Comparison of ENCODE assay signal across 8 cellular contexts in genomic region chr9:93133641-93134017, GRCh38. TPM values are rescaled to one million over a fixed set of nuclear protein-coding genes. Genes with fewer than 3 reads are reported as not detected.
DNase-seq lines count a peak whose midpoint lies in the region; ATAC-seq and TF ChIP-seq lines count a peak whose summit lies in the region.

No MANE protein-coding gene starts in this region.

- ATAC-seq in GM21381 (IDR thresholded peaks at IDR 0.05; ENCODE audit: unreplicated experiment): peak; percentile 32

- H3K4me3 ChIP-seq in Caco-2 (ENCODE audit: low read depth, low read length) (peak overlapping the region; percentile 55), iPS DF 6.9 (ENCODE audit: low read length) (peak overlapping the region; percentile 67)

- no peak overlapping the region for H3K27ac ChIP-seq in iPS DF 6.9 (ENCODE audit: low read length)

- no peaks in the 10 kb centered on the region for H3K36me3 ChIP-seq in Caco-2 (ENCODE audit: control insufficient read depth, insufficient read depth, low read length)
- H3K36me3 ChIP-seq in iPS DF 6.9 (ENCODE audit: control insufficient read depth, insufficient read depth, low read length): no peaks in the 10 kb centered on the region

- BruUV-seq in Caco-2 (replicated peaks; lab: Mats Ljungman, UMichigan): no TSS peak

- intact Hi-C loops in Caco-2 (cut with micrococcal nuclease; ENCODE audit: unreplicated experiment): loop anchor here (1.0 kb wide), 1 partner anchor 255 kb away; the partner anchor contains the start of gene ZNF484

- peak overlapping the region; percentile 80 for H3K27ac Mint-ChIP-seq in Caco-2 (ENCODE audit: unreplicated experiment)

- no peak for TF ChIP-seq CTCF in Caco-2 (IDR thresholded peaks at IDR 0.05; ENCODE audit: insufficient read depth in 1 of 2, low read depth in 1 of 2, low read length in 1 of 2, severe bottlenecking in 1 of 2, unreplicated experiment in 1 of 2)

- H3K4me3 Mint-ChIP-seq in Caco-2 (ENCODE audit: unreplicated experiment): peak overlapping the region; percentile 79

- CTCF ChIA-PET in Caco-2 (lab: Charles Lee): interaction anchor here (1.2 kb wide), 1 partner anchor 21 kb away, joined by 4 read pairs; no protein-coding TSS in a partner anchor

- no peaks in the 10 kb centered on the region for H3K27me3 ChIP-seq in Caco-2 (replicated peaks; ENCODE audit: control insufficient read depth, insufficient read depth, low read length)
- H3K27me3 ChIP-seq in iPS DF 6.9 (ENCODE audit: control insufficient read depth, insufficient read depth, low read length): no peaks in the 10 kb centered on the region

- DNase-seq in Caco-2 (peak; percentile 78 to 80), HT1080 (ENCODE audit: low read depth) (peak; percentile 41), SW480 (ENCODE audit: low spot score) (peak; percentile 72), astrocyte of the hippocampus (ENCODE audit: low read depth, low spot score) (peak; percentile 94), iPS DF 6.9 (ENCODE audit: low read depth, low spot score) (no peak), retina (peak; percentile 90), NCI-H1694 (lab: John Stamatoyannopoulos, UW) (no peak)

- no peaks in the 10 kb centered on the region for H3K9me3 Mint-ChIP-seq in Caco-2 (ENCODE audit: unreplicated experiment)

- H3K9me3 ChIP-seq in Caco-2 (no peaks in the 10 kb centered on the region), iPS DF 6.9 (ENCODE audit: control insufficient read depth, insufficient read depth, low read length) (no peaks in the 10 kb centered on the region)

- H3K4me1 ChIP-seq in Caco-2: peaks cover 10% of the 10 kb centered on the region; the same call in 1 of the 2 replicates
- H3K4me1 ChIP-seq in iPS DF 6.9 (ENCODE audit: control insufficient read depth, insufficient read depth, low read length): peaks cover 8% of the 10 kb centered on the region

- WGBS in iPS DF 6.9 (ENCODE audit: insufficient coverage, insufficient read length): no CpG with 5 or more reads among the region's 37 CpGs

- H3K36me3 Mint-ChIP-seq in Caco-2 (ENCODE audit: insufficient read depth, unreplicated experiment): peaks cover 6% of the 10 kb centered on the region

- POLR2A ChIA-PET in Caco-2 (lab: Charles Lee): interaction anchor here (0.7 kb wide), 1 partner anchor 436 kb away, joined by 3 read pairs; no protein-coding TSS in a partner anchor

- no peaks in the 10 kb centered on the region for H3K27me3 Mint-ChIP-seq in Caco-2 (ENCODE audit: insufficient read depth, unreplicated experiment)

- H3K4me1 Mint-ChIP-seq in Caco-2 (ENCODE audit: low read depth, unreplicated experiment): peaks cover 6% of the 10 kb centered on the region

RNA-seq across cellular contexts. Expression of gene NINJ1, which starts 0.4 kb away (rescaled TPM):
- total RNA-seq in Caco-2 (2022): 29.5 and 35.6 TPM in 2 replicates
- total RNA-seq in HT1080 (2014; rRNA removed; shearing (Covaris generic)): 24.9 and 31.5 TPM in 2 replicates
- 39.3 and 44.0 TPM in 2 replicates for polyA plus RNA-seq in HT1080 (2015; cell fraction: cytosol; rRNA removed)
- 10.3 and 15.9 TPM in 2 replicates for polyA plus RNA-seq in HT1080 (2015; cell fraction: nucleus; rRNA removed)

RNA-seq across cellular contexts. Expression of gene CARD19, which starts 37.6 kb away (rescaled TPM):
- total RNA-seq in Caco-2 (2022): 10.6 and 11.4 TPM in 2 replicates
- total RNA-seq in HT1080 (2014; rRNA removed; shearing (Covaris generic)): 139 and 158 TPM in 2 replicates
- polyA plus RNA-seq in HT1080 (2015; cell fraction: cytosol; rRNA removed): 47.9 and 76.3 TPM in 2 replicates
- polyA plus RNA-seq in HT1080 (2015; cell fraction: nucleus; rRNA removed): 32.2 and 51.1 TPM in 2 replicates

RNA-seq across cellular contexts. Expression of gene WNK2, which starts 50.3 kb away (rescaled TPM):
- total RNA-seq in Caco-2 (2022): 21.7 and 23.4 TPM in 2 replicates
- total RNA-seq in HT1080 (2014; rRNA removed; shearing (Covaris generic)): not detected in 2 replicates
- not detected in 2 replicates for polyA plus RNA-seq in HT1080 (2015; cell fraction: cytosol; rRNA removed)
- not detected in 2 replicates for polyA plus RNA-seq in HT1080 (2015; cell fraction: nucleus; rRNA removed)

Comparison
In these comparisons a context has a peak if more than half of its experiments do, and no peak if none do; other contexts are left out.
1. DNase-seq: peak in Caco-2 (2 of 2), HT1080 (single experiment), SW480 (single experiment), astrocyte of the hippocampus (single experiment) and retina (single experiment); none in iPS DF 6.9 (single experiment) and NCI-H1694 (single experiment).
2. RNA of gene CARD19, which starts 37.6 kb away (total RNA-seq): 139 to 158 TPM in HT1080; 10.6 to 11.4 TPM in Caco-2; every median in the first group is over 10 times any median in the second.
3. RNA of gene WNK2, which starts 50.3 kb away (total RNA-seq): 21.7 to 23.4 TPM in Caco-2; not detected in HT1080; every median in the first group is over 10 times any median in the second.